ENCODE assay signal across 19 cellular contexts in genomic region chr3:188336178-188336577, GRCh38.
DNase-seq lines count a peak whose midpoint lies in the region; ATAC-seq and TF ChIP-seq lines count a peak whose summit lies in the region.
"Had no signal": no experiment of that assay in that cellular context is flagged by ENCODE, and none has a peak within 500 bp of the region (broad histone marks: within the 10 kb centered on the region; RNA-seq: fewer than 3 reads in every experiment).

No MANE protein-coding gene starts in this region.

- H2AK9ac ChIP-seq in IMR-90 (replicated peaks; ENCODE audit: low read depth, low read length, poor library complexity) = no peak overlapping the region

- H3K27me3 Mint-ChIP-seq in stimulated activated memory B cell treated with anti-CD40 and anti-IgM and Interleukin-4, amounts not matched to agents 10 μg/mL and 1 μg/mL and 100 μg/mL, for 72 hours = no peaks in the 10 kb centered on the region
- H3K27me3 Mint-ChIP-seq: B cell had no signal

- peaks cover 23% of the 10 kb centered on the region for H3K9me1 ChIP-seq in IMR-90 (ENCODE audit: insufficient read depth, low read length)

- peaks cover 5% of the 10 kb centered on the region for H3K36me3 Mint-ChIP-seq in stimulated activated memory B cell treated with anti-CD40 and anti-IgM and Interleukin-4, amounts not matched to agents 10 μg/mL and 1 μg/mL and 100 μg/mL, for 72 hours

- no peak for TF ChIP-seq POLR2A in IMR-90 (IDR thresholded peaks at IDR 0.05; ENCODE audit: low read depth, low read length)

- BruUV-seq in IMR-90 (replicated peaks; lab: Mats Ljungman, UMichigan) = no TSS peak

- H3K9me3 Mint-ChIP-seq in stimulated activated memory B cell treated with anti-CD40 and anti-IgM and Interleukin-4, amounts not matched to agents 10 μg/mL and 1 μg/mL and 100 μg/mL, for 72 hours = no peaks in the 10 kb centered on the region

- peaks cover 41% of the 10 kb centered on the region for H3K4me1 Mint-ChIP-seq in stimulated activated memory B cell treated with anti-CD40 and anti-IgM and Interleukin-4, amounts not matched to agents 10 μg/mL and 1 μg/mL and 100 μg/mL, for 72 hours

- no peak overlapping the region for H4K5ac ChIP-seq in IMR-90 (ENCODE audit: low read depth, low read length)

- in situ Hi-C loops in IMR-90 (cut with MboI; ENCODE audit: low sequenced_read_pairs) = no loop called here

- H3K4me1 ChIP-seq in IMR-90 (ENCODE audit: control insufficient read depth, insufficient read depth, low read length) (peaks cover 7% of the 10 kb centered on the region; the same call in 1 of the 2 replicates), ascending aorta (peaks cover 6 to 41% of the 10 kb centered on the region in 2 donors)
- H3K4me1 ChIP-seq: SJCRH30 had no signal

- H3K79me1 ChIP-seq in IMR-90 (ENCODE audit: low read depth in 1 of 2, low read length in 2 of 2) = peaks cover 59 to 72% of the 10 kb centered on the region in 2 experiments

- no peak overlapping the region for H2BK5ac ChIP-seq in IMR-90 (ENCODE audit: low read depth, low read length, poor library complexity, severe bottlenecking)

- H3K56ac ChIP-seq in IMR-90 (ENCODE audit: extremely low read depth, insufficient read depth, low read length) = no peak overlapping the region

- no peaks in the 10 kb centered on the region for H3K9me3 ChIP-seq in IMR-90 (ENCODE audit: control insufficient read depth, insufficient read depth, low read length)
- no peaks in the 10 kb centered on the region for H3K9me3 ChIP-seq in ascending aorta
- H3K9me3 ChIP-seq: A549, SJCRH30 had no signal

- CTCF ChIA-PET in IMR-90 (lab: Yijun Ruan, JAX) = interaction anchor here (0.8 kb wide), 1 partner anchor 147 kb away, joined by 3 read pairs; no protein-coding TSS in a partner anchor

- peak overlapping the region; percentile 45 for H2AFZ ChIP-seq in IMR-90 (replicated peaks; ENCODE audit: low read length, poor library complexity)

- H3K27ac ChIP-seq in IMR-90 (ENCODE audit: insufficient read depth, low read length) (no peak overlapping the region), ascending aorta (peak overlapping the region; percentile 30 to 38)
- H3K27ac ChIP-seq: A549, SJCRH30 had no signal

- H3K36me3 ChIP-seq in IMR-90 (ENCODE audit: control insufficient read depth, insufficient read depth, low read length) (no peaks in the 10 kb centered on the region; the same call in 1 of the 2 replicates), ascending aorta (no peaks in the 10 kb centered on the region)
- H3K36me3 ChIP-seq: SJCRH30 had no signal

- POLR2A ChIA-PET in IMR-90 (lab: Charles Lee; ENCODE audit: unreplicated experiment) = no interaction called here

- TF ChIP-seq CTCF in IMR-90 (conservative IDR thresholded peaks at IDR 0.05; ENCODE audit: low read depth, low read length) (no peak), ascending aorta (IDR thresholded peaks at IDR 0.05) (no peak)

- no peak for ATAC-seq in IMR-90 (ENCODE audit: low read depth)
- peak; percentile 84 for ATAC-seq in left lobe of liver
- ATAC-seq in stimulated activated memory B cell treated with anti-CD40 and anti-IgM and Interleukin-4, amounts not matched to agents 10 μg/mL and 1 μg/mL and 100 μg/mL, for 72 hours = no peak
- ATAC-seq: K562 had no signal

- peaks cover 65% of the 10 kb centered on the region for H4K20me1 ChIP-seq in IMR-90 (ENCODE audit: insufficient read depth, low read length)

- dilution Hi-C loops in IMR-90 (cut with HindIII; ENCODE audit: low sequenced_read_pairs, unreplicated experiment) = no loop called here

- no peak overlapping the region for H3K4me2 ChIP-seq in IMR-90 (ENCODE audit: low read depth, low read length)
- H3K4me2 ChIP-seq: A549 had no signal

- no peak overlapping the region for H3K9ac ChIP-seq in IMR-90 (ENCODE audit: low read depth, low read length)

- H3K4me3 Mint-ChIP-seq in stimulated activated memory B cell treated with anti-CD40 and anti-IgM and Interleukin-4, amounts not matched to agents 10 μg/mL and 1 μg/mL and 100 μg/mL, for 72 hours = no peak overlapping the region
- H3K4me3 Mint-ChIP-seq: B cell, CD14-positive monocyte had no signal

- DNase-seq in IMR-90 (no peak), ascending aorta (ENCODE audit: low spot score in 2 of 2) (no peak), left lobe of liver (ENCODE audit: low spot score) (no peak), NCI-H2196 (lab: John Stamatoyannopoulos, UW; ENCODE audit: unreplicated experiment) (no peak), NK-92 (lab: John Stamatoyannopoulos, UW; ENCODE audit: unreplicated experiment) (no peak)
- no peak for DNase-seq in activated effector memory CD4-positive, alpha-beta T cell treated with anti-CD3 and anti-CD28 coated beads, Interleukin-2, amount 50 U/mL, for 16 hours
- DNase-seq: NCI-H1092, NCI-H146, NCI-H2029 treated with DMSO at 0.1 percent for 48 hours, NCI-H2171, NCI-H524 treated with DMSO at 0.1 percent for 48 hours, NCI-H82, OCI-M1, SJCRH30 had no signal

- peak overlapping the region; percentile 47 for H3K27ac Mint-ChIP-seq in stimulated activated memory B cell treated with anti-CD40 and anti-IgM and Interleukin-4, amounts not matched to agents 10 μg/mL and 1 μg/mL and 100 μg/mL, for 72 hours
- H3K27ac Mint-ChIP-seq: CD14-positive monocyte had no signal

- no peak overlapping the region for H3K4me3 ChIP-seq in IMR-90 (ENCODE audit: insufficient read depth, low read depth, low read length)
- no peak overlapping the region for H3K4me3 ChIP-seq in ascending aorta
- H3K4me3 ChIP-seq: A549, K562, SJCRH30 had no signal

- no peak overlapping the region for H2AK5ac ChIP-seq in IMR-90 (ENCODE audit: low read depth, low read length)

- no peak overlapping the region for H2BK15ac ChIP-seq in IMR-90 (ENCODE audit: low read depth, low read length)

- no peak overlapping the region for H2BK120ac ChIP-seq in IMR-90 (ENCODE audit: low read depth, low read length)

- H3K14ac ChIP-seq in IMR-90 (replicated peaks; ENCODE audit: low read depth, low read length) = 0 out of 2 replicates have a peak overlapping the region, but pooled peaks have one; percentile 56

- no peak overlapping the region for H3K18ac ChIP-seq in IMR-90 (ENCODE audit: low read depth, low read length)

- no peak overlapping the region; a peak in 1 of 4 replicates for H4K8ac ChIP-seq in IMR-90 (ENCODE audit: low read depth in 2 of 2, low read length in 2 of 2)

- H2BK20ac ChIP-seq in IMR-90 (ENCODE audit: low read depth, low read length) = no peak overlapping the region

- no peak for TF ChIP-seq RAD21 in IMR-90 (IDR thresholded peaks at IDR 0.05; ENCODE audit: low read length)

- intact Hi-C loops in IMR-90 (cut with micrococcal nuclease) (no loop called here), ascending aorta (cut with DNase I) (no loop called here)

- H3K23ac ChIP-seq in IMR-90 (ENCODE audit: low read depth, low read length) = peak overlapping the region; percentile 41; the same call in 1 of the 2 replicates

- H3K4ac ChIP-seq in IMR-90 (ENCODE audit: low read depth, low read length) = no peak overlapping the region

- no peaks in the 10 kb centered on the region for H3K27me3 ChIP-seq in IMR-90 (ENCODE audit: control insufficient read depth, insufficient read depth, low read length)
- no peaks in the 10 kb centered on the region for H3K27me3 ChIP-seq in ascending aorta
- H3K27me3 ChIP-seq: SJCRH30 had no signal

- H4K91ac ChIP-seq in IMR-90 (ENCODE audit: insufficient read depth, low read depth, low read length) = no peak overlapping the region

TF ChIP-seq in IMR-90, 13 proteins besides CTCF, POLR2A, EP300 and RAD21:
- TF ChIP-seq USF2 (IDR thresholded peaks at IDR 0.05; ENCODE audit: low read depth, low read length) (no peak), BHLHE40 (IDR thresholded peaks at IDR 0.05; ENCODE audit: low read depth, low read length) (no peak), RCOR1 (IDR thresholded peaks at IDR 0.05; ENCODE audit: insufficient replicate concordance, low read length) (no peak), CHD1 (IDR thresholded peaks at IDR 0.05; ENCODE audit: low read depth, low read length) (no peak), CEBPB (IDR thresholded peaks at IDR 0.05; ENCODE audit: low read depth, low read length) (no peak), MXI1 (IDR thresholded peaks at IDR 0.05; ENCODE audit: borderline replicate concordance, low read depth, low read length) (no peak), RFX5 (IDR thresholded peaks at IDR 0.05; ENCODE audit: low read depth, low read length) (no peak), SMC3 (IDR thresholded peaks at IDR 0.05; ENCODE audit: low read depth, low read length) (no peak), MAZ (IDR thresholded peaks at IDR 0.05; ENCODE audit: borderline replicate concordance, low read depth, low read length) (no peak), NFE2L2 (IDR thresholded peaks at IDR 0.05; ENCODE audit: low read depth, low read length) (no peak), FOS (IDR thresholded peaks at IDR 0.05; ENCODE audit: low read depth, low read length) (no peak), MAFK (IDR thresholded peaks at IDR 0.05; ENCODE audit: low read depth, low read length) (no peak)
- TF ChIP-seq, protein P1, sequence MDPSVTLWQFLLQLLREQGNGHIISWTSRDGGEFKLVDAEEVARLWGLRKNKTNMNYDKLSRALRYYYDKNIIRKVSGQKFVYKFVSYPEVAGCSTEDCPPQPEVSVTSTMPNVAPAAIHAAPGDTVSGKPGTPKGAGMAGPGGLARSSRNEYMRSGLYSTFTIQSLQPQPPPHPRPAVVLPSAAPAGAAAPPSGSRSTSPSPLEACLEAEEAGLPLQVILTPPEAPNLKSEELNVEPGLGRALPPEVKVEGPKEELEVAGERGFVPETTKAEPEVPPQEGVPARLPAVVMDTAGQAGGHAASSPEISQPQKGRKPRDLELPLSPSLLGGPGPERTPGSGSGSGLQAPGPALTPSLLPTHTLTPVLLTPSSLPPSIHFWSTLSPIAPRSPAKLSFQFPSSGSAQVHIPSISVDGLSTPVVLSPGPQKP (IDR thresholded peaks at IDR 0.05; ENCODE audit: borderline replicate concordance, low read depth, low read length) = no peak
